Comparison of ENCODE assay signal across 20 cellular contexts in the genomic region with DNA sequence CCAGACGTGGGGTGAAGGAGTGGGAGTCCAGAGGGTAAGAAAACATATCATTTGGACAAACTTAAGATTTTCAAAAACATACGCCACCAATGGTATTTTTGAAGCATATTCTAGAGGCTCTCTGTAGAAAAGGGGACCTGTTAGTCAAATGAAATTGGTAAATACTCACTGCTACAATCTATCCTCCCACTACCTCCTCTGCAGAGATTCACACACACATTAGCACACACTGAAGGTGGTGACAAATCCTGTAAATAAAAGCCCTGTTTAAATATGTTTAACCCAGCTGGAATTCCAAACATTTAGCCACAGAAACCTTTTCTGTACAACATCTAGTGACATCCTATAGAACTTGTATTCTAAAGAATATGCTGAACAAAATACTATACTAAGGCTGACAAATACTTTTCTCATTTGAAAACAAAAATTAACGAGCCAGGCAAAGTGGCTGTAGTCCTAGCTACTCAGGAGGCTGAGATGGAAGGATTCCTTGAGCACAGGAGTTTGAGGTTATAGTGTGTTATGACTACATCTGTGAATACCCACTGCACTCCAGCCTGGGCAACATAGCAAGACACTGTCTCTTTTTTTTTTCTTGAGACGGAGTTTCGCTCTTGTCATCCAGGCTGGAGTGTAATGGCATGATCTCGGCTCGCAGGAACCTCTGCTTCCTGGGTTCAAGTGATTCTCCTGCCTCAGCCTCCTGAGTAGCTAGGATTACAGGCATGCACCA. TPM values are rescaled to one million over a fixed set of nuclear protein-coding genes. Genes with fewer than 3 reads are reported as not detected.
DNase-seq lines count a peak whose midpoint lies in the region; TF ChIP-seq lines count a peak whose summit lies in the region.
"Had no signal": no experiment of that assay in that cellular context is flagged by ENCODE, and none has a peak within 500 bp of the region (broad histone marks: within the 10 kb centered on the region; RNA-seq: fewer than 3 reads in every experiment).

No MANE protein-coding gene starts in this region.

- in situ Hi-C loops in transverse colon (cut with MboI; ENCODE audit: low pct_ligation_motif_present in 1 of 4, low pct_unique_long_range_greater_than_20kb in 1 of 4, low sequenced_read_pairs in 3 of 4): no loop called here

- H3K4me1 ChIP-seq in endocrine pancreas (ENCODE audit: control insufficient read depth, insufficient read depth, low read length): peaks cover 14% of the 10 kb centered on the region
- H3K4me1 ChIP-seq in transverse colon: peaks cover 0 to 14% (median 1%) of the 10 kb centered on the region in 4 donors
- H3K4me1 ChIP-seq in tibial artery: no peaks in the 10 kb centered on the region

- H3K27me3 Mint-ChIP-seq in chondrocyte (ENCODE audit: low read depth): no peaks in the 10 kb centered on the region
- H3K27me3 Mint-ChIP-seq: IgD-negative memory B cell, T-cell had no signal

- intact Hi-C loops in transverse colon (cut with DNase I; ENCODE audit: low total_unique reads): no loop called here
- intact Hi-C loops in tibial artery (cut with DNase I; ENCODE audit: low total_unique reads): no loop called here

- H3K27ac Mint-ChIP-seq in chondrocyte (ENCODE audit: unreplicated experiment): no peak overlapping the region
- H3K27ac Mint-ChIP-seq: IgD-negative memory B cell, T-cell had no signal

- H3K9me3 ChIP-seq in endocrine pancreas (ENCODE audit: control insufficient read depth, low read length) (no peaks in the 10 kb centered on the region), transverse colon (no peaks in the 10 kb centered on the region), tibial artery (no peaks in the 10 kb centered on the region)

- H3K9me3 Mint-ChIP-seq in chondrocyte (ENCODE audit: low read depth): no peaks in the 10 kb centered on the region
- H3K9me3 Mint-ChIP-seq: IgD-negative memory B cell, T-cell had no signal

- H3K36me3 Mint-ChIP-seq in chondrocyte (ENCODE audit: low read depth): peaks cover 15% of the 10 kb centered on the region

- WGBS in transverse colon (ENCODE audit: low coverage in 1 of 2), 2 donors: 92 to 95% methylated on average over 6 to 7 of the region's 7 CpGs

- no peaks in the 10 kb centered on the region for H3K27me3 ChIP-seq in endocrine pancreas (ENCODE audit: control insufficient read depth, insufficient read depth, low read length)
- H3K27me3 ChIP-seq in transverse colon: no peaks in the 10 kb centered on the region
- no peaks in the 10 kb centered on the region for H3K27me3 ChIP-seq in tibial artery

- H3K27ac ChIP-seq in transverse colon (no peak overlapping the region), tibial artery (no peak overlapping the region)
- H3K27ac ChIP-seq: C4-2B had no signal

- TF ChIP-seq CTCF in chondrocyte (IDR thresholded peaks at IDR 0.05) (no peak), transverse colon (IDR thresholded peaks at IDR 0.05) (no peak), tibial artery (IDR thresholded peaks at IDR 0.05) (no peak)

- DNase-seq in EL (peak; percentile 38), HS-5 (ENCODE audit: low read depth) (peak; percentile 26), non-pigmented ciliary epithelial cell (ENCODE audit: low read depth) (peak; percentile 11), chondrocyte (ENCODE audit: low spot score) (no peak), NCI-H128 (lab: John Stamatoyannopoulos, UW; ENCODE audit: unreplicated experiment) (no peak), transverse colon (no peak), tibial artery (no peak)
- DNase-seq: DMS53; GF-D8; MV-4-11; NCI-H146; NCI-H2081 treated with DMSO at 0.1 percent for 48 hours; NCI-H226; NCI-H69; NK-92 treated with Interleukin-12 subunit alpha and Interleukin-12 subunit beta, amount 100 ng/mL, for 24 hours; T-cell had no signal

- TF ChIP-seq POLR2A in transverse colon (IDR thresholded peaks at IDR 0.05): no peak

- no peak overlapping the region for H3K9ac ChIP-seq in endocrine pancreas (ENCODE audit: control insufficient read depth, insufficient read depth, low read length)

- no peak for TF ChIP-seq EP300 in transverse colon (IDR thresholded peaks at IDR 0.05; ENCODE audit: low read depth)

- H3K4me3 ChIP-seq in endocrine pancreas (ENCODE audit: control insufficient read depth, insufficient read depth, low read length) (peak overlapping the region; percentile 64), transverse colon (no peak overlapping the region), tibial artery (no peak overlapping the region)

- H3K36me3 ChIP-seq in endocrine pancreas (ENCODE audit: control insufficient read depth, insufficient read depth, low read length): no peaks in the 10 kb centered on the region
- H3K36me3 ChIP-seq in transverse colon: peaks cover 0 to 6% (median 0%) of the 10 kb centered on the region in 4 donors
- H3K36me3 ChIP-seq in tibial artery: peaks cover 16 to 37% (median 33%) of the 10 kb centered on the region in 3 donors

- H3K4me3 Mint-ChIP-seq in chondrocyte (ENCODE audit: unreplicated experiment): no peak overlapping the region
- H3K4me3 Mint-ChIP-seq: IgD-negative memory B cell, T-cell had no signal

- H3K4me1 Mint-ChIP-seq in chondrocyte (ENCODE audit: low read depth): peaks cover 14% of the 10 kb centered on the region
- H3K4me1 Mint-ChIP-seq: IgD-negative memory B cell, T-cell had no signal

RNA-seq across cellular contexts. Expression of gene ALS2, which starts 25.9 kb away (rescaled TPM):
- 28.4 to 40.3 TPM (median 30.5 TPM) in 3 replicates for total RNA-seq in chondrocyte
- 10 to 100 TPM in 1 of 4 donors, 1 to 10 TPM in 3; 7.9 to 61.1 (median 8.9) TPM for total RNA-seq in transverse colon

RNA-seq across cellular contexts. Expression of gene CDK15, which starts 51.5 kb away (rescaled TPM):
- total RNA-seq in chondrocyte (3.6 to 5.9 TPM (median 4.6 TPM) in 3 replicates), transverse colon (under 1 TPM in 2 of 4 donors, not detected in 2; 0.14 to 0.79 TPM)
- total RNA-seq: H1, T-cell had no signal

RNA-seq across cellular contexts. Expression of gene MPP4, which starts 56.4 kb away (rescaled TPM):
- total RNA-seq in chondrocyte: 0.26 to 0.56 TPM (median 0.37 TPM) in 3 replicates
- total RNA-seq in transverse colon: not detected
- total RNA-seq: H1 had no signal

Comparison
In these comparisons a context has a peak if more than half of its experiments do, and no peak if none do; other contexts are left out.
1. DNase-seq: peak in EL (single experiment), HS-5 (single experiment) and non-pigmented ciliary epithelial cell (single experiment); none in chondrocyte (single experiment), NCI-H128 (single experiment), transverse colon (single experiment) and tibial artery (0 of 2).